ENCODE assay signal across 8 cellular contexts in genomic region chr6:151451417-151451949, GRCh38. TPM values are rescaled to one million over a fixed set of nuclear protein-coding genes. Genes with fewer than 3 reads are reported as not detected.
DNase-seq lines count a peak whose midpoint lies in the region; ATAC-seq, FAIRE-seq and TF ChIP-seq lines count a peak whose summit lies in the region.

No MANE protein-coding gene starts in this region.

- ATAC-seq in A549 (no peak), HG03159 (IDR thresholded peaks at IDR 0.05; ENCODE audit: unreplicated experiment) (peak; percentile 43)

- H3K9me3 ChIP-seq in A549 (no peaks in the 10 kb centered on the region), mononuclear cell (ENCODE audit: low read depth, low read length) (no peaks in the 10 kb centered on the region)

- no peak for TF ChIP-seq RAD21 in A549 (conservative IDR thresholded peaks at IDR 0.05 in 1 of 2, IDR thresholded peaks at IDR 0.05 in 1 of 2)

- peaks cover 53% of the 10 kb centered on the region for H3K4me1 Mint-ChIP-seq in brain

- TF ChIP-seq CTCF in A549 (IDR thresholded peaks at IDR 0.05) (no peak), brain (conservative IDR thresholded peaks at IDR 0.05) (no peak), GM10266 (IDR thresholded peaks at IDR 0.05; ENCODE audit: control insufficient read depth, insufficient read depth, low read depth, missing control alignments) (no peak)

- no peak for FAIRE-seq in A549 (lab: Jason Lieb, UNC)

- CTCF ChIA-PET in A549 (lab: Yijun Ruan, JAX) = interaction anchor here (1.2 to 1.4 kb wide), 2 partner anchors 16 to 25 kb away, joined by 3 to 4 read pairs; no protein-coding TSS in a partner anchor

- H3K27ac ChIP-seq in A549 = peak overlapping the region; percentile 85 to 90

- peaks cover 23% of the 10 kb centered on the region for H3K36me3 Mint-ChIP-seq in brain

- DNase-seq in A549 (ENCODE audit: low read depth in 1 of 2, low spot score in 1 of 2) = no peak
- no peak for DNase-seq in NOMO-1 (lab: John Stamatoyannopoulos, UW; ENCODE audit: unreplicated experiment in 2 of 2)
- no peak for DNase-seq in GM10266 (ENCODE audit: extremely low spot score)
- DNase-seq in superior temporal gyrus (ENCODE audit: extremely low spot score) = no peak
- DNase-seq in NOMO-1 treated with dmso at 0.1 percent for 144 hours (lab: John Stamatoyannopoulos, UW; ENCODE audit: unreplicated experiment) = no peak

- no peaks in the 10 kb centered on the region for H3K27me3 ChIP-seq in mononuclear cell (ENCODE audit: insufficient read depth, low read length)

- WGBS in A549 (ENCODE audit: missing lambda C conversion rate) = under 1% methylated on average over 22 of the region's 22 CpGs

- H3K9me3 Mint-ChIP-seq in brain = peaks cover 0 to 16% (median 13%) of the 10 kb centered on the region in 5 experiments

- peak overlapping the region; percentile 93 to 98 (median 95) for H3K27ac Mint-ChIP-seq in brain

- POLR2A ChIA-PET in A549 (lab: Yijun Ruan, JAX) = interaction anchor here (0.5 to 1.4 kb wide), 3 partner anchors 33 to 850 kb away, joined by 3 to 4 read pairs (median 4); no protein-coding TSS in a partner anchor

- H3K4me3 Mint-ChIP-seq in brain = peak overlapping the region; percentile 93 to 98 (median 96)

- peaks cover 28% of the 10 kb centered on the region for H3K4me1 ChIP-seq in A549
- peaks cover 13% of the 10 kb centered on the region for H3K4me1 ChIP-seq in mononuclear cell (ENCODE audit: insufficient read depth, low read length)

- no peak for TF ChIP-seq POLR2A in A549 (IDR thresholded peaks at IDR 0.05; ENCODE audit: low read length)

- peak overlapping the region; percentile 78 for H3K4me3 ChIP-seq in A549
- peak overlapping the region; percentile 82 for H3K4me3 ChIP-seq in mononuclear cell (ENCODE audit: low read length)

- peaks cover 14% of the 10 kb centered on the region for H3K27me3 Mint-ChIP-seq in brain

- H3K4me2 ChIP-seq in A549 = peak overlapping the region; percentile 84

- no peak for TF ChIP-seq EP300 in A549 (IDR thresholded peaks at IDR 0.05)

TF ChIP-seq in A549, 52 proteins besides CTCF, POLR2A, EP300 and RAD21:
- TF ChIP-seq ZSCAN20 (CRISPR knock-in tag; IDR thresholded peaks at IDR 0.05) (no peak), KDM1A (IDR thresholded peaks at IDR 0.05; ENCODE audit: low read depth) (no peak), KDM5A (IDR thresholded peaks at IDR 0.05) (0 out of 2 replicates have a peak, but pooled peaks have one; percentile 22), PHF8 (IDR thresholded peaks at IDR 0.05; ENCODE audit: borderline replicate concordance, low read depth) (0 out of 2 replicates have a peak, but pooled peaks have one; percentile 25), MAZ (IDR thresholded peaks at IDR 0.05; ENCODE audit: borderline replicate concordance, low read depth, low read length) (no peak)
TF ChIP-seq in A549: peak in this region for 2.

RNA-seq across cellular contexts. Expression of gene RMND1, which starts 0.4 kb away (rescaled TPM):
- polyA plus RNA-seq in A549 (2011; rRNA removed) (11.5 and 13.1 TPM in 2 replicates), A549 (2017; fragmentation: RNase III; extraction: RNeasy Plus Mini Kit Qiagen cat#74134 plus additional on column Dnase treatment) (11.7 to 12.5 TPM (median 11.7 TPM) in 3 replicates), brain (ENCODE audit: insufficient read depth, low read depth, low replicate concordance) (25.2 TPM)
- 4.3 and 5.0 TPM in 2 replicates for polyA plus RNA-seq in A549 (2012; cell fraction: cytosol; rRNA removed)
- polyA plus RNA-seq in A549 (2012; cell fraction: nucleus; rRNA removed) = 1.8 and 3.0 TPM in 2 replicates
- polyA minus RNA-seq in A549 (2011; rRNA and poly(A)+ RNA removed) = 6.4 and 7.0 TPM in 2 replicates
- 9.2 TPM for total RNA-seq in mononuclear cell

RNA-seq across cellular contexts. Expression of gene CCDC170, which starts 42.3 kb away (rescaled TPM):
- polyA plus RNA-seq in A549 (2011; rRNA removed) (0.53 and 0.61 TPM in 2 replicates), A549 (2017; fragmentation: RNase III; extraction: RNeasy Plus Mini Kit Qiagen cat#74134 plus additional on column Dnase treatment) (0.05 to 0.09 TPM (median 0.07 TPM) in 3 replicates), brain (ENCODE audit: insufficient read depth, low read depth, low replicate concordance) (0.31 TPM)
- 0.03 and 0.04 TPM in 2 replicates for polyA plus RNA-seq in A549 (2012; cell fraction: cytosol; rRNA removed)
- 0.01 TPM in 1 of 2 replicates, not detected in the other for polyA plus RNA-seq in A549 (2012; cell fraction: nucleus; rRNA removed)
- 0.39 and 1.1 TPM in 2 replicates for polyA minus RNA-seq in A549 (2011; rRNA and poly(A)+ RNA removed)
- 1.2 TPM for total RNA-seq in mononuclear cell
